23 cellular contexts compared by ENCODE assay signal in the genomic region with DNA sequence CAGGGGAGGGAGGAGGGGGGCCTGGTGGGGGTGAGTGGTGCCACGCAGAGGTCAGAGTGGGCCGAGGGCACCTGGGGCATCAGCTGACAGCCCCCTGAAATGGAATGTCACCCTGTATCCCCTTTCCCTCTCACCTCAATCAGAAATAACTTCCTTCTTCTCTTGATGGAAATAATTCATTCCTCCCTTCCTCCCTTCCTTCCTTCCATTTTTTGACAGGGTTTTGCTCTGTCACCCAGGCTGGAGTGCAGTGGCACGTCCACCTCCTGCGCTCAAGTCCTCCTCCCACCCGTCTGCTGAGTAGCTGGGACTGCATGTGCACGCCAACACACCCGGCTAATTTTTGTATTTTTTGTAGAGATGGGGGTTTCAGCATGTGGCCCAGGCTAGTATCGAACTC. TPM values are rescaled to one million over a fixed set of nuclear protein-coding genes. Genes with fewer than 3 reads are reported as not detected.
DNase-seq lines count a peak whose midpoint lies in the region; ATAC-seq and TF ChIP-seq lines count a peak whose summit lies in the region.
"Had no signal": no experiment of that assay in that cellular context is flagged by ENCODE, and none has a peak within 500 bp of the region (broad histone marks: within the 10 kb centered on the region; RNA-seq: fewer than 3 reads in every experiment).

No MANE protein-coding gene starts in this region.

- peaks cover 18% of the 10 kb centered on the region for H3K4me1 Mint-ChIP-seq in activated naive CD4-positive, alpha-beta T cell treated with anti-CD3 and anti-CD28 coated beads, Interleukin-2, amount 50 U/mL, for 24 hours
- H3K4me1 Mint-ChIP-seq in activated CD8-positive, alpha-beta T cell treated with anti-CD3 and anti-CD28 coated beads for 36 hours (ENCODE audit: low read depth): peaks cover 7% of the 10 kb centered on the region
- H3K4me1 Mint-ChIP-seq in endothelial cell (ENCODE audit: unreplicated experiment): no peaks in the 10 kb centered on the region
- H3K4me1 Mint-ChIP-seq in stimulated activated naive CD8-positive, alpha-beta T cell treated with anti-CD3 and anti-CD28 coated beads, Interleukin-15, amount 100 ng/mL, for 72 hours: peaks cover 18% of the 10 kb centered on the region

- POLR2A ChIA-PET in activated CD8-positive, alpha-beta T cell treated with anti-CD3 and anti-CD28 coated beads for 36 hours (lab: Charles Lee): no interaction called here

- CTCF ChIA-PET in activated CD8-positive, alpha-beta T cell treated with anti-CD3 and anti-CD28 coated beads for 36 hours (lab: Charles Lee): interaction anchor here (0.7 kb wide), 1 partner anchor 22 kb away, joined by 3 read pairs; no protein-coding TSS in a partner anchor

- no peaks in the 10 kb centered on the region for H3K9me3 Mint-ChIP-seq in activated naive CD4-positive, alpha-beta T cell treated with anti-CD3 and anti-CD28 coated beads, Interleukin-2, amount 50 U/mL, for 24 hours
- H3K9me3 Mint-ChIP-seq in activated CD8-positive, alpha-beta T cell treated with anti-CD3 and anti-CD28 coated beads for 36 hours: peaks cover 2% of the 10 kb centered on the region
- peaks cover 6% of the 10 kb centered on the region for H3K9me3 Mint-ChIP-seq in endothelial cell (ENCODE audit: unreplicated experiment)
- peaks cover 0 to 5% of the 10 kb centered on the region in 2 donors for H3K9me3 Mint-ChIP-seq in stimulated activated naive CD8-positive, alpha-beta T cell treated with anti-CD3 and anti-CD28 coated beads, Interleukin-15, amount 100 ng/mL, for 72 hours

- H3K4me3 Mint-ChIP-seq in activated naive CD4-positive, alpha-beta T cell treated with anti-CD3 and anti-CD28 coated beads, Interleukin-2, amount 50 U/mL, for 24 hours: no peak overlapping the region
- H3K4me3 Mint-ChIP-seq in activated CD8-positive, alpha-beta T cell treated with anti-CD3 and anti-CD28 coated beads for 36 hours: no peak overlapping the region
- peak overlapping the region; percentile 42 for H3K4me3 Mint-ChIP-seq in endothelial cell (ENCODE audit: unreplicated experiment)
- peak overlapping the region; percentile 45 to 58 for H3K4me3 Mint-ChIP-seq in stimulated activated naive CD8-positive, alpha-beta T cell treated with anti-CD3 and anti-CD28 coated beads, Interleukin-15, amount 100 ng/mL, for 72 hours

- TF ChIP-seq CTCF in activated CD8-positive, alpha-beta T cell treated with anti-CD3 and anti-CD28 coated beads for 36 hours (IDR thresholded peaks at IDR 0.05): no peak
- TF ChIP-seq CTCF in endothelial cell (IDR thresholded peaks at IDR 0.05; ENCODE audit: unreplicated experiment): no peak

- H3K27me3 Mint-ChIP-seq in activated naive CD4-positive, alpha-beta T cell treated with anti-CD3 and anti-CD28 coated beads, Interleukin-2, amount 50 U/mL, for 24 hours: no peaks in the 10 kb centered on the region
- no peaks in the 10 kb centered on the region for H3K27me3 Mint-ChIP-seq in activated CD8-positive, alpha-beta T cell treated with anti-CD3 and anti-CD28 coated beads for 36 hours
- H3K27me3 Mint-ChIP-seq in endothelial cell (ENCODE audit: unreplicated experiment): peaks cover 14% of the 10 kb centered on the region
- H3K27me3 Mint-ChIP-seq in stimulated activated naive CD8-positive, alpha-beta T cell treated with anti-CD3 and anti-CD28 coated beads, Interleukin-15, amount 100 ng/mL, for 72 hours: no peaks in the 10 kb centered on the region

- intact Hi-C loops in activated CD8-positive, alpha-beta T cell treated with anti-CD3 and anti-CD28 coated beads for 36 hours (cut with micrococcal nuclease): no loop called here
- intact Hi-C loops in left colon (cut with DNase I, micrococcal nuclease): no loop called here

- DNase-seq in activated naive CD4-positive, alpha-beta T cell treated with anti-CD3 and anti-CD28 coated beads, Interleukin-2, amount 50 U/mL, for 16 hours: no peak
- DNase-seq in activated CD8-positive, alpha-beta T cell treated with anti-CD3 and anti-CD28 coated beads for 36 hours: no peak
- no peak for DNase-seq in endothelial cell (ENCODE audit: low spot score)
- no peak for DNase-seq in stimulated activated naive CD8-positive, alpha-beta T cell treated with anti-CD3 and anti-CD28 coated beads, Interleukin-15, amount 100 ng/mL, for 72 hours
- DNase-seq in iPS-NIHi7 (ENCODE audit: extremely low spot score): no peak
- no peak for DNase-seq in left colon
- DNase-seq: cerebellar nuclear complex; DMS79 treated with DMSO at 0.1 percent for 48 hours; effector memory CD4-positive, alpha-beta T cell; esophagus squamous epithelium; GOT3; kidney glomerular epithelial cell; mammary epithelial cell; MG63; NCI-H1417 treated with DMSO at 0.1 percent for 48 hours; NCI-H2171 treated with DMSO at 0.1 percent for 48 hours; NCI-H69; right cardiac atrium had no signal

- peaks cover 4% of the 10 kb centered on the region for H3K36me3 Mint-ChIP-seq in activated naive CD4-positive, alpha-beta T cell treated with anti-CD3 and anti-CD28 coated beads, Interleukin-2, amount 50 U/mL, for 24 hours
- H3K36me3 Mint-ChIP-seq in activated CD8-positive, alpha-beta T cell treated with anti-CD3 and anti-CD28 coated beads for 36 hours (ENCODE audit: low read depth): peaks cover 3% of the 10 kb centered on the region
- peaks cover 11% of the 10 kb centered on the region for H3K36me3 Mint-ChIP-seq in endothelial cell (ENCODE audit: low read depth, unreplicated experiment)

- peak overlapping the region; percentile 92 for H3K27ac Mint-ChIP-seq in activated naive CD4-positive, alpha-beta T cell treated with anti-CD3 and anti-CD28 coated beads, Interleukin-2, amount 50 U/mL, for 24 hours
- H3K27ac Mint-ChIP-seq in activated CD8-positive, alpha-beta T cell treated with anti-CD3 and anti-CD28 coated beads for 36 hours: peak overlapping the region; percentile 91
- H3K27ac Mint-ChIP-seq in endothelial cell (ENCODE audit: unreplicated experiment): no peak overlapping the region
- H3K27ac Mint-ChIP-seq in stimulated activated naive CD8-positive, alpha-beta T cell treated with anti-CD3 and anti-CD28 coated beads, Interleukin-15, amount 100 ng/mL, for 72 hours: peak overlapping the region; percentile 98 to 99

- ATAC-seq in activated CD8-positive, alpha-beta T cell treated with anti-CD3 and anti-CD28 coated beads for 36 hours: no peak
- no peak for ATAC-seq in stimulated activated naive CD8-positive, alpha-beta T cell treated with anti-CD3 and anti-CD28 coated beads, Interleukin-15, amount 100 ng/mL, for 72 hours
- no peak for ATAC-seq in GM19397 (IDR thresholded peaks at IDR 0.05; ENCODE audit: unreplicated experiment)
- ATAC-seq in left colon: no peak
- ATAC-seq: gastroesophageal sphincter, pancreas had no signal

RNA-seq across cellular contexts. Expression of gene LRRC3, which starts 48.4 kb away (rescaled TPM):
- total RNA-seq in activated CD8-positive, alpha-beta T cell treated with anti-CD3 and anti-CD28 coated beads for 36 hours: 1 to 10 TPM; 1.8 to 1.9 TPM
- total RNA-seq in endothelial cell (ENCODE audit: unreplicated experiment) (9.1 TPM), left colon (1 to 10 TPM; 2.5 to 3.5 TPM)
- total RNA-seq: myocyte had no signal

RNA-seq across cellular contexts. Expression of gene TRPM2, which starts 53.5 kb away (rescaled TPM):
- total RNA-seq in activated CD8-positive, alpha-beta T cell treated with anti-CD3 and anti-CD28 coated beads for 36 hours: 1 to 10 TPM; 2.6 to 3.7 TPM
- total RNA-seq in endothelial cell (ENCODE audit: unreplicated experiment): 0.15 TPM
- total RNA-seq in left colon: 1 to 10 TPM; 3.3 to 5.4 TPM
- total RNA-seq: myocyte had no signal

Comparison
In these comparisons a context has a peak if more than half of its experiments do, and no peak if none do; other contexts are left out.
1. H3K4me3 Mint-ChIP-seq: peak in endothelial cell (single experiment) and stimulated activated naive CD8-positive, alpha-beta T cell treated with anti-CD3 and anti-CD28 coated beads, Interleukin-15, amount 100 ng/mL, for 72 hours (2 of 2); none in activated naive CD4-positive, alpha-beta T cell treated with anti-CD3 and anti-CD28 coated beads, Interleukin-2, amount 50 U/mL, for 24 hours (single experiment) and activated CD8-positive, alpha-beta T cell treated with anti-CD3 and anti-CD28 coated beads for 36 hours (single experiment).